ENCODE assay signal across 17 cellular contexts in genomic region chr12:65594373-65594772, GRCh38.
DNase-seq lines count a peak whose midpoint lies in the region; ATAC-seq and TF ChIP-seq lines count a peak whose summit lies in the region.
"Had no signal": no experiment of that assay in that cellular context is flagged by ENCODE, and none has a peak within 500 bp of the region (broad histone marks: within the 10 kb centered on the region; RNA-seq: fewer than 3 reads in every experiment).

No MANE protein-coding gene starts in this region.

- 60% methylated on average over 5 of the region's 5 CpGs for WGBS in mammary epithelial cell (ENCODE audit: low coverage, missing lambda C conversion rate)
- 1% methylated on average over 5 of the region's 5 CpGs for WGBS in smooth muscle cell (ENCODE audit: low lambda C conversion rate)
- 46 to 55% methylated on average over 5 of the region's 5 CpGs for WGBS in transverse colon (ENCODE audit: low coverage in 1 of 2), 2 donors

- DNase-seq in HCT116 (ENCODE audit: low read depth, low spot score) (no peak), mammary epithelial cell (no peak), kidney tubule cell (ENCODE audit: low spot score) (peak; percentile 19), smooth muscle cell (lab: John Stamatoyannopoulos, UW; ENCODE audit: unreplicated experiment) (no peak), transverse colon (no peak)
- DNase-seq in stimulated activated naive CD8-positive, alpha-beta T cell treated with anti-CD3 and anti-CD28 coated beads, Interleukin-15, Interleukin-2, amounts not matched to agents 100 U/mL and 50 U/mL, for 24 hours = no peak
- DNase-seq: activated naive CD4-positive, alpha-beta T cell treated with anti-CD3 and anti-CD28 coated beads for 36 hours; activated T-cell treated with anti-CD3 and anti-CD28 coated beads, Interleukin-2, amount 50 U/mL, for 1 hour; immature natural killer cell; lower lobe of right lung; naive thymus-derived CD4-positive, alpha-beta T cell; NCI-H2081; NCI-H510A; spleen; testis had no signal

- BruUV-seq in HCT116 (replicated peaks; lab: Mats Ljungman, UMichigan) (no TSS peak), mammary epithelial cell (replicated peaks; lab: Mats Ljungman, UMichigan) (no TSS peak)

- no peak for TF ChIP-seq RAD21 in HCT116 (IDR thresholded peaks at IDR 0.05; ENCODE audit: low read depth)

- POLR2A ChIA-PET in HCT116 (lab: Charles Lee) = interaction anchor here (1.1 kb wide), 1 partner anchor 58 kb away, joined by 3 read pairs; no protein-coding TSS in a partner anchor

- peaks cover 11% of the 10 kb centered on the region for H3F3A ChIP-seq in smooth muscle cell (ENCODE audit: low read depth)

- dilution Hi-C loops in mammary epithelial cell (cut with HindIII; ENCODE audit: low sequenced_read_pairs) = loop anchor here (10.0 kb wide), 1 partner anchor 80 kb away; no protein-coding TSS in a partner anchor

- H3K4me3 ChIP-seq in HCT116 (replicated peaks in 1 of 2; ENCODE audit: low read depth in 1 of 2, low read length in 2 of 2) = no peak overlapping the region
- H3K4me3 ChIP-seq in mammary epithelial cell (replicated peaks in 1 of 3; ENCODE audit: insufficient read depth in 1 of 3, low read depth in 2 of 3, low read length in 3 of 3) = no peak overlapping the region
- H3K4me3 ChIP-seq in smooth muscle cell = no peak overlapping the region
- no peak overlapping the region for H3K4me3 ChIP-seq in transverse colon
- H3K4me3 ChIP-seq: ascending aorta, lower lobe of right lung, spleen, testis had no signal

- in situ Hi-C loops in mammary epithelial cell (cut with MboI; ENCODE audit: low sequenced_read_pairs in 2 of 2) (loop anchor here in 1 of 2 donors (25.0 kb wide), 1 partner anchor 243 kb away; no protein-coding TSS in a partner anchor), transverse colon (cut with MboI; ENCODE audit: low pct_ligation_motif_present in 1 of 4, low pct_unique_long_range_greater_than_20kb in 1 of 4, low sequenced_read_pairs in 3 of 4) (loop anchor here in 1 of 4 donors (25.0 kb wide), 1 partner anchor 393 kb away; no protein-coding TSS in a partner anchor)

- RAD21 ChIA-PET in HCT116 (lab: Charles Lee; ENCODE audit: low non-redundant PET in 1 of 2, low total read pairs in 2 of 2, uncharacterized antibody in 2 of 2, unreplicated experiment in 2 of 2) = no interaction called here

- H4K20me1 ChIP-seq in HCT116 (ENCODE audit: insufficient read depth) (no peaks in the 10 kb centered on the region), mammary epithelial cell (ENCODE audit: insufficient read depth, low read length) (no peaks in the 10 kb centered on the region), smooth muscle cell (ENCODE audit: low read depth) (no peaks in the 10 kb centered on the region)

- TF ChIP-seq POLR2A in HCT116 (IDR thresholded peaks at IDR 0.05; ENCODE audit: borderline replicate concordance, extremely low read depth, insufficient read depth, insufficient read length) (no peak), transverse colon (IDR thresholded peaks at IDR 0.05) (no peak)

- H3K4me1 ChIP-seq in HCT116 (ENCODE audit: control insufficient read depth in 1 of 2, insufficient read depth in 2 of 2, low read length in 2 of 2) = peaks cover 26 to 46% of the 10 kb centered on the region in 2 experiments
- H3K4me1 ChIP-seq in mammary epithelial cell (ENCODE audit: insufficient read depth, low read length) = peaks cover 25% of the 10 kb centered on the region
- peaks cover 39% of the 10 kb centered on the region for H3K4me1 ChIP-seq in smooth muscle cell (ENCODE audit: low read depth)
- peaks cover 3 to 10% (median 5%) of the 10 kb centered on the region in 4 donors for H3K4me1 ChIP-seq in transverse colon
- H3K4me1 ChIP-seq: ascending aorta, lower lobe of right lung, spleen had no signal

- no peak overlapping the region for H3K27ac ChIP-seq in HCT116 (ENCODE audit: low read depth, low read length)
- no peak overlapping the region for H3K27ac ChIP-seq in mammary epithelial cell (ENCODE audit: insufficient read depth, low read depth, low read length)
- H3K27ac ChIP-seq in smooth muscle cell (ENCODE audit: low read depth) = peak overlapping the region; percentile 86
- no peak overlapping the region for H3K27ac ChIP-seq in transverse colon
- H3K27ac ChIP-seq: ascending aorta, lower lobe of right lung, spleen, testis had no signal

- ATAC-seq in HCT116 (no peak), GM18861 (IDR thresholded peaks at IDR 0.05; ENCODE audit: unreplicated experiment) (no peak)
- no peak for ATAC-seq in stimulated activated naive CD8-positive, alpha-beta T cell treated with anti-CD3 and anti-CD28 coated beads, Interleukin-15, Interleukin-2, amounts not matched to agents 100 U/mL and 50 U/mL, for 24 hours
- ATAC-seq: lower lobe of right lung; naive thymus-derived CD4-positive, alpha-beta T cell had no signal

- H3K79me2 ChIP-seq in HCT116 (ENCODE audit: insufficient read depth, low read length) (no peaks in the 10 kb centered on the region), mammary epithelial cell (ENCODE audit: insufficient read depth, low read length) (no peaks in the 10 kb centered on the region), smooth muscle cell (ENCODE audit: low read depth) (no peaks in the 10 kb centered on the region)

- CTCF ChIA-PET in HCT116 (lab: Charles Lee) (interaction anchor here (1.4 to 1.8 kb wide), 2 partner anchors 8 to 38 kb away, joined by 4 to 9 read pairs; no protein-coding TSS in a partner anchor), mammary epithelial cell (lab: Charles Lee; ENCODE audit: low non-redundant PET) (no interaction called here)

- TF ChIP-seq CTCF in HCT116 (IDR thresholded peaks at IDR 0.05 in 2 of 3, conservative IDR thresholded peaks at IDR 0.05 in 1 of 3; ENCODE audit: borderline replicate concordance in 1 of 3, insufficient read depth in 1 of 3, low read depth in 2 of 3, low read length in 2 of 3) = no peak
- no peak for TF ChIP-seq CTCF in mammary epithelial cell (conservative IDR thresholded peaks at IDR 0.05 in 1 of 2, IDR thresholded peaks at IDR 0.05 in 1 of 2; ENCODE audit: extremely low read depth in 1 of 2, insufficient read depth in 1 of 2, low read depth in 1 of 2, low read length in 2 of 2)
- no peak for TF ChIP-seq CTCF in smooth muscle cell (IDR thresholded peaks at IDR 0.05; ENCODE audit: borderline replicate concordance, insufficient read depth, poor library complexity, severe bottlenecking)
- no peak for TF ChIP-seq CTCF in transverse colon (IDR thresholded peaks at IDR 0.05)

- H3K9ac ChIP-seq in HCT116 (ENCODE audit: low read length) (no peak overlapping the region), mammary epithelial cell (ENCODE audit: insufficient read depth, low read length) (no peak overlapping the region), smooth muscle cell (ENCODE audit: low read depth) (peak overlapping the region; percentile 18)

- H3K36me3 ChIP-seq in HCT116 (ENCODE audit: control insufficient read depth in 1 of 2, insufficient read depth in 2 of 2, low read length in 2 of 2) (no peaks in the 10 kb centered on the region), mammary epithelial cell (ENCODE audit: insufficient read depth, low read length) (no peaks in the 10 kb centered on the region), smooth muscle cell (ENCODE audit: low read depth) (no peaks in the 10 kb centered on the region), transverse colon (no peaks in the 10 kb centered on the region)
- H3K36me3 ChIP-seq: ascending aorta, lower lobe of right lung, spleen had no signal

- H3K9me3 ChIP-seq in HCT116 (ENCODE audit: control insufficient read depth in 1 of 2, insufficient read depth in 1 of 2, low read depth in 1 of 2, low read length in 2 of 2) (no peaks in the 10 kb centered on the region), mammary epithelial cell (replicated peaks; ENCODE audit: insufficient read depth, low read length) (no peaks in the 10 kb centered on the region), smooth muscle cell (replicated peaks; ENCODE audit: low read depth) (no peaks in the 10 kb centered on the region), transverse colon (no peaks in the 10 kb centered on the region)
- H3K9me3 ChIP-seq: ascending aorta, lower lobe of right lung, spleen, testis had no signal

- no peak overlapping the region for H3K4me2 ChIP-seq in HCT116 (ENCODE audit: low read length)
- H3K4me2 ChIP-seq in mammary epithelial cell (ENCODE audit: insufficient read depth, low read depth, low read length) = no peak overlapping the region
- peak overlapping the region; percentile 42 for H3K4me2 ChIP-seq in smooth muscle cell

- H2AFZ ChIP-seq in HCT116 (ENCODE audit: low read depth, low read length, poor library complexity, severe bottlenecking) (peak overlapping the region; percentile 49), mammary epithelial cell (ENCODE audit: low read depth, low read length) (peak overlapping the region; percentile 44), smooth muscle cell (ENCODE audit: low read depth) (peak overlapping the region; percentile 46)

- no peak for TF ChIP-seq EP300 in transverse colon (IDR thresholded peaks at IDR 0.05; ENCODE audit: low read depth)

- intact Hi-C loops in HCT116 (cut with micrococcal nuclease) (no loop called here), mammary epithelial cell (cut with micrococcal nuclease) (no loop called here), transverse colon (cut with DNase I; ENCODE audit: low total_unique reads) (no loop called here)

- H3K27me3 ChIP-seq in HCT116 (ENCODE audit: insufficient read depth, low read length) (no peaks in the 10 kb centered on the region), mammary epithelial cell (ENCODE audit: insufficient read depth, low read length) (no peaks in the 10 kb centered on the region), smooth muscle cell (ENCODE audit: low read depth) (no peaks in the 10 kb centered on the region), transverse colon (peaks cover 31% of the 10 kb centered on the region)
- H3K27me3 ChIP-seq: ascending aorta, spleen, testis had no signal

- no peaks in the 10 kb centered on the region for H3K9me2 ChIP-seq in HCT116 (ENCODE audit: insufficient read depth)

TF ChIP-seq in HCT116, 20 proteins besides CTCF, POLR2A, EP300 and RAD21 (continues in another document):
- TF ChIP-seq JUND (IDR thresholded peaks at IDR 0.05) (no peak), TCF7L2 (IDR thresholded peaks at IDR 0.05; ENCODE audit: borderline replicate concordance, extremely low read depth, insufficient read depth, insufficient read length) (no peak), POLR2AphosphoS5 (IDR thresholded peaks at IDR 0.05; ENCODE audit: low read depth, low read length) (no peak), EGR1 (IDR thresholded peaks at IDR 0.05; ENCODE audit: low read depth) (no peak), ATF3 (IDR thresholded peaks at IDR 0.05) (no peak), ZNF274 (IDR thresholded peaks at IDR 0.05; ENCODE audit: low read depth, low read length) (no peak), MAX (IDR thresholded peaks at IDR 0.05) (no peak), EZH2 (IDR thresholded peaks at IDR 0.05) (no peak)
